ENCODE assay signal across 23 cellular contexts in the genomic region with DNA sequence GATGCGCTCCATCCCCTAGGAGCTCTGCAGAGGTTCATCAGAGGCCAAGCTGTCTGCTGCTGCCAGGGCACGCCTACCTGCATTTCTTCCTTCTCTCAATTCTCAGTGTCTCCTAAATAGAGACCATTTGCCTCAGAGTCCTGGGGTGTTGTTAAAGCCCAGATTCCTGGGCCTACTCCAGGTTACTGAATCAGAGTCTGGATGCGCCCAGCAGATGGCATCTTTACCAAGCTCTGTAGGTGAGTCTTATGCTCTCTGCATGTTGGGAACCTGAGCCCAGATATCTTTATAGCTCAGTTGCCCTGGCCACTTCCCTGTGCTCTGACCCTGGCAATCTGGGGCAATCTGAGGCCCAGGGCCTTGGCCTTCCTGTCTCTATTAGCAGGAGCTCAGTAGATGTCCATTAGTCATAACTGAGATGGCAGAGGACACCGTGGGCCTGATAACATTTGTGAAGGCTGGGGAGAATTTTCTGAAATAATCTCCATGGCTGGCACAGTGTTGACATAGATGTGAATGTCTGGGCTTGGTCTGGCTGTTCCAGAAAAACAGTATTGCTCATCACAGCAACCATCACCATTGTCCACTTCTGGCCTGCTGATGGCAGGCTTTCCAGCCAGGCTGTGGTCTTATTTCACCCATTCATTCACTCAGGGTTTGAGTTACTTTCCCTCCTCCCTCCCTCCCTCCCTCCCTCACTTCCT. TPM values are rescaled to one million over a fixed set of nuclear protein-coding genes. Genes with fewer than 3 reads are reported as not detected.
A peak's percentile ranks its signal among the peaks of the same experiment; 100 is the strongest.
DNase-seq lines count a peak whose midpoint lies in the region; ATAC-seq, FAIRE-seq and TF ChIP-seq lines count a peak whose summit lies in the region.
"Had no signal": no experiment of that assay in that cellular context is flagged by ENCODE, and none has a peak within 500 bp of the region (broad histone marks: within the 10 kb centered on the region; RNA-seq: fewer than 3 reads in every experiment).

No MANE protein-coding gene starts in this region.

- H3K4me1 Mint-ChIP-seq in H9 = peaks cover 5 to 9% of the 10 kb centered on the region in 2 experiments
- H3K4me1 Mint-ChIP-seq in nephron progenitor cell = peaks cover 38% of the 10 kb centered on the region

- TF ChIP-seq CTCF in H9 (conservative IDR thresholded peaks at IDR 0.05) (0 out of 3 replicates have a peak, but pooled peaks have one; percentile 11), H1 (IDR thresholded peaks at IDR 0.05; ENCODE audit: control extremely low read depth in 1 of 3, insufficient read depth in 1 of 3, low read depth in 1 of 3, low read length in 3 of 3) (peak in 2 of 3 experiments; percentile 0 to 31; a peak in 2 of 4 replicates), nephron progenitor cell (IDR thresholded peaks at IDR 0.05) (no peak), pancreas (IDR thresholded peaks at IDR 0.05) (no peak)

- H3K79me1 ChIP-seq in H9 (ENCODE audit: insufficient read depth, low read depth, low read length, poor library complexity, severe bottlenecking) (no peaks in the 10 kb centered on the region), H1 (ENCODE audit: low read depth, low read length) (no peaks in the 10 kb centered on the region)

- H2BK5ac ChIP-seq in H9 (ENCODE audit: insufficient read length, low read length) (no peak overlapping the region), H1 (ENCODE audit: low read depth, low read length) (no peak overlapping the region)

- no peak overlapping the region for H3K27ac ChIP-seq in H9 (ENCODE audit: insufficient read length, low read depth, low read length)
- H3K27ac ChIP-seq in H1 (ENCODE audit: low read depth, low read length) = no peak overlapping the region
- H3K27ac ChIP-seq in pancreas = no peak overlapping the region
- H3K27ac ChIP-seq: PC-9, right atrium auricular region, upper lobe of left lung had no signal

- H4K8ac ChIP-seq in H9 (replicated peaks; ENCODE audit: insufficient read length, low read depth, low read length) (no peak overlapping the region), H1 (ENCODE audit: extremely low read depth, insufficient read depth, low read length) (no peak overlapping the region)

- H3K36me3 Mint-ChIP-seq in H9 (ENCODE audit: insufficient read depth in 1 of 3, low read depth in 3 of 3) (no peaks in the 10 kb centered on the region), nephron progenitor cell (ENCODE audit: low read depth) (no peaks in the 10 kb centered on the region)

- ATAC-seq in pancreas = no peak
- ATAC-seq: activated CD8-positive, alpha-beta T cell treated with anti-CD3 and anti-CD28 coated beads for 36 hours; left ventricle myocardium superior; T-helper 17 cell had no signal

- in situ Hi-C loops in HAP-1 (cut with MboI; ENCODE audit: low sequenced_read_pairs) = no loop called here

- H3T11ph ChIP-seq in H9 (ENCODE audit: low read length) = no peak overlapping the region

- no peak overlapping the region for H3K9ac ChIP-seq in H9 (ENCODE audit: extremely low read depth, insufficient read length, low read length)
- no peak overlapping the region for H3K9ac ChIP-seq in H1 (replicated peaks in 1 of 4; ENCODE audit: extremely low read depth in 1 of 4, low read depth in 3 of 4, low read length in 3 of 4)

- H3K27ac Mint-ChIP-seq in H9 (no peak overlapping the region), nephron progenitor cell (peak overlapping the region; percentile 73)
- H3K27ac Mint-ChIP-seq: activated CD8-positive, alpha-beta T cell treated with anti-CD3 and anti-CD28 coated beads for 36 hours; HFFc6; T-helper 17 cell had no signal

- H2AK5ac ChIP-seq in H9 (ENCODE audit: insufficient read length, low read length) = no peak overlapping the region
- no peak overlapping the region for H2AK5ac ChIP-seq in H1 (ENCODE audit: low read depth, low read length)

- H3K56ac ChIP-seq in H9 (ENCODE audit: insufficient read length, low read depth, low read length) (no peak overlapping the region), H1 (replicated peaks; ENCODE audit: insufficient read length, low read depth, low read length) (no peak overlapping the region)

- H2BK12ac ChIP-seq in H9 (ENCODE audit: insufficient read length, low read depth, low read length) (no peak overlapping the region), H1 (ENCODE audit: low read depth, low read length) (no peak overlapping the region; the same call in 1 of the 2 replicates)

- H3K18ac ChIP-seq in H9 (ENCODE audit: insufficient read length, low read depth, low read length) = no peak overlapping the region
- H3K18ac ChIP-seq in H1 (ENCODE audit: extremely low read depth, low read length) = no peak overlapping the region

- no peak overlapping the region for H3K14ac ChIP-seq in H9 (ENCODE audit: insufficient read depth, low read length)
- no peak overlapping the region for H3K14ac ChIP-seq in H1 (ENCODE audit: insufficient read length)

- POLR2A ChIA-PET in H1 (lab: Charles Lee; ENCODE audit: partially characterized antibody) = no interaction called here

- WGBS in H9 (ENCODE audit: extremely low coverage, insufficient read length, low lambda C conversion rate) = no CpG with 5 or more reads among the region's 4 CpGs
- WGBS in H1 (ENCODE audit: extremely low coverage in 1 of 2, insufficient coverage in 1 of 2, insufficient read length in 1 of 2, insufficient replicate concordance in 2 of 2, low coverage in 1 of 2, low lambda C conversion rate in 2 of 2, missing lambda C conversion rate in 1 of 2), 2 experiments = 86% methylated on average over 4 of the region's 4 CpGs; no CpG with 5 or more reads in 1 of the 2 experiments
- WGBS in pancreas, 2 donors = 79 to 80% methylated on average over 4 of the region's 4 CpGs

- H3K4me1 ChIP-seq in H9 (ENCODE audit: insufficient read depth, low read length) (no peaks in the 10 kb centered on the region), H1 (replicated peaks in 1 of 4; ENCODE audit: control insufficient read depth in 3 of 4, insufficient read depth in 4 of 4, low read length in 3 of 4) (no peaks in the 10 kb centered on the region), HAP-1 (peaks cover 21% of the 10 kb centered on the region), pancreas (peaks cover 41 to 44% (median 43%) of the 10 kb centered on the region in 3 donors)
- H3K4me1 ChIP-seq: right atrium auricular region, upper lobe of left lung had no signal

- H3K27me3 ChIP-seq in H9 (ENCODE audit: insufficient read depth, low read length) (no peaks in the 10 kb centered on the region), H1 (replicated peaks in 1 of 4; ENCODE audit: control insufficient read depth in 3 of 4, extremely low read depth in 1 of 4, insufficient read depth in 3 of 4, low read length in 3 of 4) (no peaks in the 10 kb centered on the region; a peak in 1 of 7 replicates), HAP-1 (ENCODE audit: low read depth) (no peaks in the 10 kb centered on the region), pancreas (no peaks in the 10 kb centered on the region)
- H3K27me3 ChIP-seq: right atrium auricular region, stomach, upper lobe of left lung had no signal

- H3K4ac ChIP-seq in H9 (ENCODE audit: low read depth, low read length) (no peak overlapping the region), H1 (replicated peaks; ENCODE audit: insufficient read length, low read depth, low read length) (no peak overlapping the region)

- no peak overlapping the region for H2BK15ac ChIP-seq in H9 (ENCODE audit: low read depth, low read length)
- no peak overlapping the region for H2BK15ac ChIP-seq in H1 (ENCODE audit: low read length)

- H3K23ac ChIP-seq in H9 (ENCODE audit: insufficient read length, low read depth, low read length) (no peak overlapping the region), H1 (ENCODE audit: insufficient read length) (no peak overlapping the region)

- H3K9me3 ChIP-seq in H9 (ENCODE audit: control insufficient read depth, low read depth, low read length) = no peaks in the 10 kb centered on the region
- H3K9me3 ChIP-seq in H1 (ENCODE audit: insufficient read depth in 2 of 2, low read depth in 1 of 2, low read length in 1 of 2) = no peaks in the 10 kb centered on the region
- H3K9me3 ChIP-seq in HAP-1 = no peaks in the 10 kb centered on the region
- no peaks in the 10 kb centered on the region for H3K9me3 ChIP-seq in pancreas
- H3K9me3 ChIP-seq: right atrium auricular region, stomach, upper lobe of left lung had no signal

- H2BK120ac ChIP-seq in H9 (ENCODE audit: low read depth, low read length, poor library complexity, severe bottlenecking) = no peak overlapping the region
- no peak overlapping the region for H2BK120ac ChIP-seq in H1 (replicated peaks; ENCODE audit: low read depth, low read length)

- H2AFZ ChIP-seq in H9 (ENCODE audit: low read length) = no peak overlapping the region
- H2AFZ ChIP-seq in H1 (ENCODE audit: low read length) = no peak overlapping the region
- H2AFZ ChIP-seq: PC-9 had no signal

- H3K79me2 ChIP-seq in H9 (ENCODE audit: insufficient read depth, low read length) (no peaks in the 10 kb centered on the region), H1 (ENCODE audit: control insufficient read depth in 1 of 2, insufficient read depth in 2 of 2, low read length in 2 of 2) (no peaks in the 10 kb centered on the region)

- intact Hi-C loops in pancreas (cut with DNase I) = no loop called here

- H3K4me3 ChIP-seq in H1 (ENCODE audit: extremely low read depth in 1 of 4, insufficient read depth in 2 of 4, low read depth in 3 of 4, low read length in 4 of 4) = no peak overlapping the region
- no peak overlapping the region for H3K4me3 ChIP-seq in HAP-1
- no peak overlapping the region for H3K4me3 ChIP-seq in pancreas
- H3K4me3 ChIP-seq: PC-9, right atrium auricular region, stomach, upper lobe of left lung had no signal

- H3K4me2 ChIP-seq in H9 (ENCODE audit: insufficient read depth, insufficient read length, low read length) (no peak overlapping the region), H1 (ENCODE audit: insufficient read depth in 1 of 2, low read depth in 2 of 2, low read length in 2 of 2) (no peak overlapping the region)
- H3K4me2 ChIP-seq: PC-9 had no signal

- DNase-seq in H9 = no peak
- peak; percentile 60 for DNase-seq in NCI-H2227 (lab: John Stamatoyannopoulos, UW; ENCODE audit: unreplicated experiment)
- DNase-seq in H1 (ENCODE audit: low read depth in 1 of 2, low spot score in 2 of 2) = no peak
- DNase-seq in nephron progenitor cell = no peak
- no peak for DNase-seq in HAP-1 (ENCODE audit: low spot score in 2 of 2)
- DNase-seq in SK-N-DZ (ENCODE audit: low spot score) = no peak
- no peak for DNase-seq in pancreas
- no peak for DNase-seq in KG1 (lab: John Stamatoyannopoulos, UW)
- DNase-seq: activated CD4-positive, CD25-positive, alpha-beta regulatory T cell; activated CD8-positive, alpha-beta T cell treated with anti-CD3 and anti-CD28 coated beads for 36 hours; activated naive CD4-positive, alpha-beta T cell treated with Interleukin-2 at 50 U/mL for 16 hours; activated T-cell treated with anti-CD3 and anti-CD28 coated beads, Interleukin-2, amount 50 U/mL, for 1 hour; effector CD4-positive, alpha-beta T cell; HFFc6; left ventricle myocardium superior; NCI-H1105 treated with DMSO at 0.1 percent for 48 hours; NCI-H226; PC-9; stimulated activated CD4-positive, alpha-beta T cell treated with anti-CD3 and anti-CD28 coated beads, Interleukin-12 subunit alpha, Interleukin-12 subunit beta, amount 100 ng/mL, for 4 hours; stomach; T-helper 17 cell; upper lobe of left lung had no signal

- H3K4me3 Mint-ChIP-seq in H9 = no peak overlapping the region
- no peak overlapping the region for H3K4me3 Mint-ChIP-seq in nephron progenitor cell
- H3K4me3 Mint-ChIP-seq: activated CD8-positive, alpha-beta T cell treated with anti-CD3 and anti-CD28 coated beads for 36 hours; HFFc6; T-helper 17 cell had no signal

- H4K20me1 ChIP-seq in H9 (ENCODE audit: control insufficient read depth, insufficient read depth, insufficient read length) = no peaks in the 10 kb centered on the region
- no peaks in the 10 kb centered on the region for H4K20me1 ChIP-seq in H1 (replicated peaks in 1 of 2; ENCODE audit: control insufficient read depth in 1 of 2, insufficient read depth in 2 of 2, low read length in 2 of 2)

- H2BK20ac ChIP-seq in H9 (ENCODE audit: low read depth, low read length, poor library complexity, severe bottlenecking) (no peak overlapping the region), H1 (ENCODE audit: low read length) (no peak overlapping the region)

- H3K27me3 Mint-ChIP-seq in H9 (ENCODE audit: low read depth) = peaks cover 7% of the 10 kb centered on the region; the same call in 1 of the 2 replicates
- H3K27me3 Mint-ChIP-seq in nephron progenitor cell (ENCODE audit: low read depth, poor library complexity) = no peaks in the 10 kb centered on the region

- CTCF ChIA-PET in H1 (lab: Charles Lee; ENCODE audit: partially characterized antibody) = interaction anchor here (0.9 to 3.1 kb wide), 9 partner anchors 9 to 125 kb away, joined by 3 to 22 read pairs (median 5); no protein-coding TSS in a partner anchor

- H4K91ac ChIP-seq in H9 (ENCODE audit: insufficient read length, low read depth, low read length) = no peak overlapping the region
- H4K91ac ChIP-seq in H1 (replicated peaks; ENCODE audit: insufficient read length, low read length) = no peak overlapping the region

- TF ChIP-seq RAD21 in H1 (IDR thresholded peaks at IDR 0.05 in 1 of 2, conservative IDR thresholded peaks at IDR 0.05 in 1 of 2; ENCODE audit: low read depth in 2 of 2, low read length in 2 of 2) = peak; percentile 13 to 28; a peak in 2 of 4 replicates

- TF ChIP-seq POLR2A in H1 (IDR thresholded peaks at IDR 0.05; ENCODE audit: control extremely low read depth in 1 of 2, low read depth in 2 of 2, low read length in 2 of 2) = no peak

- H3K9me3 Mint-ChIP-seq in H9 (no peaks in the 10 kb centered on the region), nephron progenitor cell (no peaks in the 10 kb centered on the region)
- H3K9me3 Mint-ChIP-seq: activated CD8-positive, alpha-beta T cell treated with anti-CD3 and anti-CD28 coated beads for 36 hours had no signal

- H3K36me3 ChIP-seq in H1 (ENCODE audit: control insufficient read depth in 2 of 4, insufficient read depth in 4 of 4, low read length in 3 of 4) (no peaks in the 10 kb centered on the region), HAP-1 (replicated peaks) (no peaks in the 10 kb centered on the region), pancreas (no peaks in the 10 kb centered on the region)
- H3K36me3 ChIP-seq: right atrium auricular region, stomach, upper lobe of left lung had no signal

- no peak for TF ChIP-seq EP300 in H1 (IDR thresholded peaks at IDR 0.05; ENCODE audit: borderline replicate concordance in 1 of 2, low read depth in 2 of 2, low read length in 2 of 2)

- no peak overlapping the region for H4K5ac ChIP-seq in H9 (ENCODE audit: insufficient read length, low read depth, low read length)
- H4K5ac ChIP-seq in H1 (ENCODE audit: insufficient read length, low read depth, low read length) = no peak overlapping the region

- FAIRE-seq in H1 (lab: Jason Lieb, UNC) = no peak
- FAIRE-seq in pancreas (lab: Jason Lieb, UNC) = no peak

- no peaks in the 10 kb centered on the region for H3K23me2 ChIP-seq in H9 (ENCODE audit: insufficient read length, low read depth, low read length, poor library complexity, severe bottlenecking)
- no peaks in the 10 kb centered on the region for H3K23me2 ChIP-seq in H1 (ENCODE audit: low read depth, low read length)

RNA-seq across cellular contexts. Expression of a gene that starts 13.2 kb away (rescaled TPM):
- total RNA-seq in H9 (2021) (39.1 and 42.6 TPM in 2 replicates), pancreas (100 to 1,000 TPM; 146 to 422 (median 314) TPM)
- total RNA-seq in H1 (2021; fragmentation: NEBNext Ultra II Directional; extraction: Animal tissue kit (Norgen Biotek cat#: 25700)) = 47.8 and 56.6 TPM in 2 replicates
- polyA plus RNA-seq in H1 (2011; rRNA removed) (54.5 and 79.4 TPM in 2 replicates), pancreas (100 to 1,000 TPM; 311 to 378 TPM)
- polyA plus RNA-seq in H1 (2011; cell fraction: cytosol; rRNA removed) = 84.5 TPM
- 34.5 TPM for polyA plus RNA-seq in H1 (2011; cell fraction: nucleus; rRNA removed)
- polyA plus RNA-seq in H1 (2012, experiment 1 of 2) = 57.6 to 87.8 TPM (median 79.2 TPM) in 4 replicates
- 41.5 TPM for polyA plus RNA-seq in H1 (2012, experiment 2 of 2)
- polyA plus RNA-seq in H1 (2013, experiment 1 of 2) = 44.4 TPM
- 47.2 TPM for polyA plus RNA-seq in H1 (2013, experiment 2 of 2)
- polyA minus RNA-seq in H1 (2011; rRNA and poly(A)+ RNA removed) = 24.6 and 35.3 TPM in 2 replicates
- 8.4 TPM for polyA minus RNA-seq in H1 (2011; cell fraction: cytosol; rRNA and poly(A)+ RNA removed)
- polyA minus RNA-seq in H1 (2011; cell fraction: nucleus; rRNA and poly(A)+ RNA removed) = 14.8 TPM
- 37.1 and 45.2 TPM in 2 replicates for polyA plus RNA-seq in SK-N-DZ (2014; cell fraction: cytosol; rRNA removed)
- polyA plus RNA-seq in SK-N-DZ (2014; cell fraction: nucleus; rRNA removed) = 25.7 and 29.8 TPM in 2 replicates
- total RNA-seq: activated CD8-positive, alpha-beta T cell treated with anti-CD3 and anti-CD28 coated beads for 36 hours; HFFc6; T-helper 17 cell had no signal

Comparison
In these comparisons a context has a peak if more than half of its experiments do, and no peak if none do; other contexts are left out.
1. CTCF ChIP-seq: peak in H9 (single experiment) and H1 (2 of 3); none in nephron progenitor cell (single experiment) and pancreas (0 of 4).